Comparison of ENCODE assay signal across 13 cellular contexts in the genomic region with DNA sequence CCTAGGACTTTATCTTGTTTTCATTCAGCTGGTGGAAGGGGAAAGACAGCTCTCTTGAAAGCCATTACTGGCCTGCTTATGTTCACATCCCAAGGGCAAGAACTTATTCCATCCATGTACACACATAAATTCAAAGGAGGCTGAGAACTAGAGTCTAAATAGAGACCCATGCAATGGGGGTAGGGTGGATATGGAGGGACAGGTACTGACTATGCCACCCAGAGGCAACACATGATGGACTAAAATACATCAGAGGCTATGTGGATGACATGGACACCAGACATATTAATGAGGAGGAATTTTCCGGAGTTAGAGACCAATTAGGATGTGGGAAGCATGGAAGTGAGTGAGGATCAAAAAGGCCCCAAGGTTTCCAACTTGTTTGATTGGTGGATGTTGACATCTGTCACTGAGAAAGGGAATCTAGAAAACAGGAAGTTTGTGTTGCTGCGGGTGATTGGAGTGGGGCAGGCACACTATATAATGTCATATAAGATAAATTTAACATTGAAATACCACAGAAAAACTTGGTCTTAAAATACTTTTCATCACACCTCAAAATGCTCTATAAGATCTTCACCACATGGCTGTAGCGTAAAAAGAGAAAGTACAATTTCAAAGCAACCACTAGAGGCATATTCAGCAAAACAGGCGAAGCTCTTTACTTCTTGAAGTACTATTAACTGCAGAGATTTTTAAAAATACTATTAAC.
DNase-seq lines count a peak whose midpoint lies in the region; ATAC-seq and TF ChIP-seq lines count a peak whose summit lies in the region.
"Had no signal": no experiment of that assay in that cellular context is flagged by ENCODE, and none has a peak within 500 bp of the region (broad histone marks: within the 10 kb centered on the region; RNA-seq: fewer than 3 reads in every experiment).

No MANE protein-coding gene starts in this region.

- peak; percentile 63 for ATAC-seq in GM21723 (IDR thresholded peaks at IDR 0.05; ENCODE audit: unreplicated experiment)
- no peak for ATAC-seq in Panc1
- no peak for ATAC-seq in left cardiac atrium
- ATAC-seq: natural killer cell had no signal

- H3K9me3 ChIP-seq in Panc1 (ENCODE audit: control insufficient read depth, insufficient read depth, low read depth, low read length), result no peaks in the 10 kb centered on the region

- no peaks in the 10 kb centered on the region for H3K27me3 ChIP-seq in Panc1 (ENCODE audit: control insufficient read depth, insufficient read depth, low read length)

- CTCF ChIA-PET in Panc1 (lab: Charles Lee), result no interaction called here

- BruUV-seq in Panc1 (replicated peaks; lab: Mats Ljungman, UMichigan), result no TSS peak

- POLR2A ChIA-PET in Panc1 (lab: Charles Lee), result no interaction called here

- no peaks in the 10 kb centered on the region for H3K4me1 ChIP-seq in Panc1 (ENCODE audit: control insufficient read depth, insufficient read depth, low read length)

- in situ Hi-C loops in Panc1 (cut with HindIII; ENCODE audit: low pct_unique_long_range_greater_than_20kb, low sequenced_read_pairs), result no loop called here

- H3K27ac ChIP-seq in Panc1 (ENCODE audit: low read length), result no peak overlapping the region

- intact Hi-C loops in Panc1 (cut with micrococcal nuclease; ENCODE audit: unreplicated experiment), result no loop called here
- intact Hi-C loops in left cardiac atrium (cut with DNase I), result no loop called here

- H3K4me3 ChIP-seq in Panc1 (ENCODE audit: low read depth in 2 of 2, low read length in 2 of 2) (no peak overlapping the region), foreskin fibroblast (ENCODE audit: low read depth in 1 of 2, low read length in 2 of 2) (no peak overlapping the region)

- H3K36me3 ChIP-seq in Panc1 (ENCODE audit: control insufficient read depth, insufficient read depth, low read length), result no peaks in the 10 kb centered on the region

- peak; percentile 33 for TF ChIP-seq CTCF in GM10266 (IDR thresholded peaks at IDR 0.05; ENCODE audit: control insufficient read depth, insufficient read depth, low read depth, missing control alignments)
- peak; percentile 37; the same call in 1 of the 2 replicates for TF ChIP-seq CTCF in Panc1 (IDR thresholded peaks at IDR 0.05)
- TF ChIP-seq CTCF in foreskin fibroblast (IDR thresholded peaks at IDR 0.05; ENCODE audit: low read depth, low read length), result no peak

- DNase-seq in GM10266 (ENCODE audit: extremely low spot score), result no peak
- no peak for DNase-seq in Panc1 (ENCODE audit: low read depth, low spot score)
- peak; percentile 25 for DNase-seq in medulla oblongata (ENCODE audit: extremely low spot score)
- no peak for DNase-seq in activated CD4-positive, alpha-beta T cell treated with anti-CD3 and anti-CD28 coated beads, Interleukin-2, amount 50 U/mL, for 4 hours
- DNase-seq in activated CD8-positive, alpha-beta memory T cell treated with anti-CD3 and anti-CD28 coated beads for 24 hours, result no peak
- DNase-seq in left cardiac atrium, result no peak
- no peak for DNase-seq in foreskin fibroblast
- DNase-seq: activated naive CD4-positive, alpha-beta T cell treated with anti-CD3 and anti-CD28 coated beads, Interleukin-2, amount 10 ng/mL, durations not matched to agents 7 days and 5 days; effector CD4-positive, alpha-beta T cell; natural killer cell; NK-92 treated with Interleukin-12 subunit alpha and Interleukin-12 subunit beta, amount 100 ng/mL, for 24 hours; stimulated activated CD4-positive, alpha-beta T cell treated with anti-CD3 and anti-CD28 coated beads, Interleukin-2, amount 100 ng/mL, for 48 hours had no signal
